23 cellular contexts compared by ENCODE assay signal in the genomic region with DNA sequence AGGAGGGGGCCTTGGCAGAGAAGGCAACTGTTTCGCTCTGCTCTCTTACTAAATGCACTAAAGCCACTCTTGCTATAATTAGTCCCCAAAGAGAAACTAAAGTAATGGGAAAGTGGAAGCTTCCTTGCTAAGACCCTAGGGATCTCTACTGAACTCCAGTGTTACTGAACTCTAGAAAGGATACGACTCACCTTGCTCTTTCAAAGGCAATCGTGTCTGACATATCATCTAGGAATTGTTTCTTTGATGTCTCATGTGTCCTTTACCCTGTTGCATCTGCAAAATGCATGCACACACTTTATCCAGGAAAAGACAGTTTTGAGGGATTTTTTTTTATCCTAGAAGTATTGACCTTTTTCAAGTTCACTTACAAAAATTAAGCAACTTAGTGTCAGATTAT.
"Had no signal": no experiment of that assay in that cellular context is flagged by ENCODE, and none has a peak within 500 bp of the region (broad histone marks: within the 10 kb centered on the region; RNA-seq: fewer than 3 reads in every experiment).

No MANE protein-coding gene starts in this region.

- H3K4me1 ChIP-seq: heart left ventricle, neural progenitor cell, right atrium auricular region, tibial artery had no signal

- H3K9me3 ChIP-seq: tibial artery had no signal

- H3K9ac ChIP-seq: neural progenitor cell had no signal

- ATAC-seq: activated T-helper 17 cell treated with anti-CD3 and anti-CD28 coated beads, Interleukin-2, amount 50 U/mL, for 72 hours; effector memory CD8-positive, alpha-beta T cell; heart left ventricle; naive thymus-derived CD4-positive, alpha-beta T cell; stimulated activated naive CD8-positive, alpha-beta T cell treated with anti-CD3 and anti-CD28 coated beads, Interleukin-15, Interleukin-2, amounts not matched to agents 100 U/mL and 50 U/mL, for 24 hours had no signal

- H3K4me3 Mint-ChIP-seq: activated B cell treated with CpG ODN at 0.5 μM for 24 hours; activated CD4-positive, alpha-beta memory T cell treated with anti-CD3 and anti-CD28 coated beads, Interleukin-2, amount 10 ng/mL, durations not matched to agents 7 days and 5 days; activated naive CD8-positive, alpha-beta T cell treated with anti-CD3 and anti-CD28 coated beads for 36 hours; activated T-helper 17 cell treated with anti-CD3 and anti-CD28 coated beads, Interleukin-2, amount 50 U/mL, for 72 hours; effector memory CD8-positive, alpha-beta T cell; memory B cell; naive thymus-derived CD4-positive, alpha-beta T cell; neural progenitor cell had no signal

- H2AFZ ChIP-seq: neural progenitor cell had no signal

- H3K36me3 ChIP-seq: cardiac muscle cell, heart left ventricle, neural progenitor cell, right atrium auricular region, tibial artery had no signal

- H3K36me3 Mint-ChIP-seq: activated naive CD8-positive, alpha-beta T cell treated with anti-CD3 and anti-CD28 coated beads for 36 hours; memory B cell; naive thymus-derived CD4-positive, alpha-beta T cell had no signal

- H3K4me1 Mint-ChIP-seq: activated B cell treated with CpG ODN at 0.5 μM for 24 hours; activated CD4-positive, alpha-beta memory T cell treated with anti-CD3 and anti-CD28 coated beads, Interleukin-2, amount 10 ng/mL, durations not matched to agents 7 days and 5 days; activated naive CD8-positive, alpha-beta T cell treated with anti-CD3 and anti-CD28 coated beads for 36 hours; activated T-helper 17 cell treated with anti-CD3 and anti-CD28 coated beads, Interleukin-2, amount 50 U/mL, for 72 hours; memory B cell; naive thymus-derived CD4-positive, alpha-beta T cell had no signal

- DNase-seq: activated B cell treated with CpG ODN at 0.5 μM for 24 hours; activated CD4-positive, alpha-beta memory T cell treated with anti-CD3 and anti-CD28 coated beads, Interleukin-2, amount 10 ng/mL, durations not matched to agents 7 days and 5 days; activated CD4-positive, alpha-beta T cell treated with anti-CD3 and anti-CD28 coated beads for 4 hours; activated naive CD4-positive, alpha-beta T cell; activated naive CD8-positive, alpha-beta T cell treated with anti-CD3 and anti-CD28 coated beads for 36 hours; activated T-cell treated with anti-CD3 and anti-CD28 coated beads, Interleukin-2, amount 50 U/mL, for 1 hour; amniotic stem cell; dermis blood vessel endothelial cell; effector memory CD8-positive, alpha-beta T cell; heart left ventricle; kidney; naive thymus-derived CD4-positive, alpha-beta T cell; stimulated activated CD4-positive, alpha-beta T cell treated with anti-CD3 and anti-CD28 coated beads, Interleukin-2, amount 100 ng/mL, for 24 hours; stimulated activated naive CD8-positive, alpha-beta T cell treated with anti-CD3 and anti-CD28 coated beads, Interleukin-15, Interleukin-2, amounts not matched to agents 100 U/mL and 50 U/mL, for 24 hours; substantia nigra; tibial artery had no signal

- H3K27ac ChIP-seq: cardiac muscle cell, heart left ventricle, neural progenitor cell, right atrium auricular region, tibial artery had no signal

- H3K27ac Mint-ChIP-seq: activated B cell treated with CpG ODN at 0.5 μM for 24 hours; activated CD4-positive, alpha-beta memory T cell treated with anti-CD3 and anti-CD28 coated beads, Interleukin-2, amount 10 ng/mL, durations not matched to agents 7 days and 5 days; activated naive CD8-positive, alpha-beta T cell treated with anti-CD3 and anti-CD28 coated beads for 36 hours; activated T-helper 17 cell treated with anti-CD3 and anti-CD28 coated beads, Interleukin-2, amount 50 U/mL, for 72 hours; effector memory CD8-positive, alpha-beta T cell; memory B cell; neural progenitor cell; progenitor cell of endocrine pancreas had no signal

- H3K9me3 Mint-ChIP-seq: activated B cell treated with CpG ODN at 0.5 μM for 24 hours; activated CD4-positive, alpha-beta memory T cell treated with anti-CD3 and anti-CD28 coated beads, Interleukin-2, amount 10 ng/mL, durations not matched to agents 7 days and 5 days; activated T-helper 17 cell treated with anti-CD3 and anti-CD28 coated beads, Interleukin-2, amount 50 U/mL, for 72 hours; effector memory CD8-positive, alpha-beta T cell; memory B cell had no signal

- H3K4me2 ChIP-seq: neural progenitor cell had no signal

- H3K4me3 ChIP-seq: cardiac muscle cell, heart left ventricle, neural progenitor cell, right atrium auricular region, tibial artery had no signal

- FAIRE-seq: frontal cortex, kidney had no signal

- H3K27me3 Mint-ChIP-seq: activated CD4-positive, alpha-beta memory T cell treated with anti-CD3 and anti-CD28 coated beads, Interleukin-2, amount 10 ng/mL, durations not matched to agents 7 days and 5 days; activated naive CD8-positive, alpha-beta T cell treated with anti-CD3 and anti-CD28 coated beads for 36 hours; activated T-helper 17 cell treated with anti-CD3 and anti-CD28 coated beads, Interleukin-2, amount 50 U/mL, for 72 hours; memory B cell had no signal

- H3K27me3 ChIP-seq: cardiac muscle cell, neural progenitor cell, right atrium auricular region, tibial artery had no signal
